9 cellular contexts compared by ENCODE assay signal in genomic region chr1:158793604-158794003, GRCh38. TPM values are rescaled to one million over a fixed set of nuclear protein-coding genes. Genes with fewer than 3 reads are reported as not detected.
DNase-seq lines count a peak whose midpoint lies in the region; ATAC-seq, FAIRE-seq and TF ChIP-seq lines count a peak whose summit lies in the region.
"Had no signal": no experiment of that assay in that cellular context is flagged by ENCODE, and none has a peak within 500 bp of the region (broad histone marks: within the 10 kb centered on the region; RNA-seq: fewer than 3 reads in every experiment).

No MANE protein-coding gene starts in this region.

- intact Hi-C loops in activated CD4-positive, alpha-beta T cell treated with anti-CD3 and anti-CD28 coated beads, Interleukin-2, amount 10 ng/mL, durations not matched to agents 24 days and 14 days (cut with micrococcal nuclease): loop anchor here (2.0 to 5.0 kb wide), 2 partner anchors 205 to 284 kb away; partner anchors contain the start of gene AIM2

- H3K27ac Mint-ChIP-seq in activated CD4-positive, alpha-beta T cell treated with anti-CD3 and anti-CD28 coated beads, Interleukin-2, amount 10 ng/mL, durations not matched to agents 24 days and 14 days: no peak overlapping the region

- ATAC-seq in DND-41 (ENCODE audit: insufficient read depth, low read depth) (0 out of 3 replicates have a peak, but pooled peaks have one; percentile 55), HG02642 (IDR thresholded peaks at IDR 0.05; ENCODE audit: poor library complexity, unreplicated experiment) (peak; percentile 57)

- H3K27ac ChIP-seq in DND-41 (ENCODE audit: low read length): no peak overlapping the region

- no peak overlapping the region for H3K9ac ChIP-seq in DND-41 (ENCODE audit: low read depth, low read length)

- H3K27me3 ChIP-seq in DND-41 (ENCODE audit: insufficient read depth, low read length, poor library complexity) (peaks cover 24% of the 10 kb centered on the region), kidney epithelial cell (ENCODE audit: control insufficient read depth, insufficient read depth, low read length) (no peaks in the 10 kb centered on the region)

- FAIRE-seq in HTR-8/SVneo (lab: Jason Lieb, UNC): no peak

- no peaks in the 10 kb centered on the region for H3K79me2 ChIP-seq in DND-41 (ENCODE audit: insufficient read depth, low read length)

- no peak overlapping the region for H3K4me3 Mint-ChIP-seq in activated CD4-positive, alpha-beta T cell treated with anti-CD3 and anti-CD28 coated beads, Interleukin-2, amount 10 ng/mL, durations not matched to agents 24 days and 14 days

- no peaks in the 10 kb centered on the region for H4K20me1 ChIP-seq in DND-41 (ENCODE audit: insufficient read depth, low read length)

- H3K36me3 ChIP-seq in DND-41 (ENCODE audit: insufficient read depth, low read length): no peaks in the 10 kb centered on the region
- no peaks in the 10 kb centered on the region for H3K36me3 ChIP-seq in kidney epithelial cell (ENCODE audit: control insufficient read depth, insufficient read depth, low read length)

- DNase-seq in DND-41 (peak; percentile 26), kidney epithelial cell (ENCODE audit: low read depth) (no peak), NCI-H1694 treated with DMSO at 0.1 percent for 48 hours (lab: John Stamatoyannopoulos, UW) (no peak), amygdala (lab: John Stamatoyannopoulos, UW) (no peak), NCI-H82 treated with DMSO at 0.1 percent for 48 hours (lab: John Stamatoyannopoulos, UW; ENCODE audit: unreplicated experiment) (no peak), HTR-8/SVneo (ENCODE audit: insufficient read length, low spot score) (no peak)
- DNase-seq in activated CD4-positive, alpha-beta T cell treated with anti-CD3 and anti-CD28 coated beads, Interleukin-2, amount 10 ng/mL, durations not matched to agents 24 days and 14 days: peak; percentile 79

- H3K4me3 ChIP-seq in DND-41 (ENCODE audit: low read depth in 1 of 2, low read length in 2 of 2) (no peak overlapping the region), kidney epithelial cell (ENCODE audit: low read depth, low read length) (no peak overlapping the region)

- H3K4me2 ChIP-seq in DND-41 (ENCODE audit: insufficient read depth, low read length): no peak overlapping the region

- no peaks in the 10 kb centered on the region for H3K9me3 ChIP-seq in DND-41 (ENCODE audit: insufficient read depth, low read length, severe bottlenecking)

- no peak overlapping the region for H2AFZ ChIP-seq in DND-41 (ENCODE audit: low read depth, low read length)

- peak; percentile 57 for TF ChIP-seq CTCF in DND-41 (IDR thresholded peaks at IDR 0.05; ENCODE audit: borderline replicate concordance, extremely low read depth, low read length, poor library complexity, severe bottlenecking)
- peak; percentile 23 for TF ChIP-seq CTCF in kidney epithelial cell (IDR thresholded peaks at IDR 0.05; ENCODE audit: insufficient read depth, low read length, poor library complexity, severe bottlenecking)

- H3K27me3 Mint-ChIP-seq in activated CD4-positive, alpha-beta T cell treated with anti-CD3 and anti-CD28 coated beads, Interleukin-2, amount 10 ng/mL, durations not matched to agents 24 days and 14 days: peaks cover 21% of the 10 kb centered on the region

- H3K4me1 Mint-ChIP-seq in activated CD4-positive, alpha-beta T cell treated with anti-CD3 and anti-CD28 coated beads, Interleukin-2, amount 10 ng/mL, durations not matched to agents 24 days and 14 days: no peaks in the 10 kb centered on the region

- H3K36me3 Mint-ChIP-seq in activated CD4-positive, alpha-beta T cell treated with anti-CD3 and anti-CD28 coated beads, Interleukin-2, amount 10 ng/mL, durations not matched to agents 24 days and 14 days (ENCODE audit: low read depth): no peaks in the 10 kb centered on the region

- no peaks in the 10 kb centered on the region for H3K4me1 ChIP-seq in DND-41 (ENCODE audit: insufficient read depth, low read length)

- no peaks in the 10 kb centered on the region for H3K9me3 Mint-ChIP-seq in activated CD4-positive, alpha-beta T cell treated with anti-CD3 and anti-CD28 coated beads, Interleukin-2, amount 10 ng/mL, durations not matched to agents 24 days and 14 days

RNA-seq across cellular contexts. Expression of gene OR6N2, which starts 12.6 kb away (rescaled TPM):
- not detected in 2 replicates for total RNA-seq in activated CD4-positive, alpha-beta T cell treated with anti-CD3 and anti-CD28 coated beads, Interleukin-2, amount 10 ng/mL, durations not matched to agents 24 days and 14 days
- total RNA-seq in kidney epithelial cell: not detected in 2 replicates
- total RNA-seq: pulmonary artery endothelial cell had no signal

RNA-seq across cellular contexts. Expression of gene OR6N1, which starts 21.6 kb away (rescaled TPM):
- not detected in 2 replicates for total RNA-seq in activated CD4-positive, alpha-beta T cell treated with anti-CD3 and anti-CD28 coated beads, Interleukin-2, amount 10 ng/mL, durations not matched to agents 24 days and 14 days
- total RNA-seq in kidney epithelial cell: not detected in 2 replicates
- total RNA-seq: pulmonary artery endothelial cell had no signal

RNA-seq across cellular contexts. Expression of gene MNDA, which starts 37.5 kb away (rescaled TPM):
- total RNA-seq in activated CD4-positive, alpha-beta T cell treated with anti-CD3 and anti-CD28 coated beads, Interleukin-2, amount 10 ng/mL, durations not matched to agents 24 days and 14 days: not detected in 2 replicates
- total RNA-seq in kidney epithelial cell: not detected in 2 replicates
- total RNA-seq: pulmonary artery endothelial cell had no signal

RNA-seq across cellular contexts. Expression of gene OR6K6, which starts 39.1 kb away (rescaled TPM):
- total RNA-seq in activated CD4-positive, alpha-beta T cell treated with anti-CD3 and anti-CD28 coated beads, Interleukin-2, amount 10 ng/mL, durations not matched to agents 24 days and 14 days: not detected in 2 replicates
- not detected in 2 replicates for total RNA-seq in kidney epithelial cell
- total RNA-seq: pulmonary artery endothelial cell had no signal

Comparison
In these comparisons a context has a peak if more than half of its experiments do, and no peak if none do; other contexts are left out.
1. DNase-seq: peak in DND-41 (single experiment) and activated CD4-positive, alpha-beta T cell treated with anti-CD3 and anti-CD28 coated beads, Interleukin-2, amount 10 ng/mL, durations not matched to agents 24 days and 14 days (single experiment); none in kidney epithelial cell (single experiment), NCI-H1694 treated with DMSO at 0.1 percent for 48 hours (single experiment), amygdala (0 of 56), NCI-H82 treated with DMSO at 0.1 percent for 48 hours (single experiment) and HTR-8/SVneo (single experiment).